In the genomic region with DNA sequence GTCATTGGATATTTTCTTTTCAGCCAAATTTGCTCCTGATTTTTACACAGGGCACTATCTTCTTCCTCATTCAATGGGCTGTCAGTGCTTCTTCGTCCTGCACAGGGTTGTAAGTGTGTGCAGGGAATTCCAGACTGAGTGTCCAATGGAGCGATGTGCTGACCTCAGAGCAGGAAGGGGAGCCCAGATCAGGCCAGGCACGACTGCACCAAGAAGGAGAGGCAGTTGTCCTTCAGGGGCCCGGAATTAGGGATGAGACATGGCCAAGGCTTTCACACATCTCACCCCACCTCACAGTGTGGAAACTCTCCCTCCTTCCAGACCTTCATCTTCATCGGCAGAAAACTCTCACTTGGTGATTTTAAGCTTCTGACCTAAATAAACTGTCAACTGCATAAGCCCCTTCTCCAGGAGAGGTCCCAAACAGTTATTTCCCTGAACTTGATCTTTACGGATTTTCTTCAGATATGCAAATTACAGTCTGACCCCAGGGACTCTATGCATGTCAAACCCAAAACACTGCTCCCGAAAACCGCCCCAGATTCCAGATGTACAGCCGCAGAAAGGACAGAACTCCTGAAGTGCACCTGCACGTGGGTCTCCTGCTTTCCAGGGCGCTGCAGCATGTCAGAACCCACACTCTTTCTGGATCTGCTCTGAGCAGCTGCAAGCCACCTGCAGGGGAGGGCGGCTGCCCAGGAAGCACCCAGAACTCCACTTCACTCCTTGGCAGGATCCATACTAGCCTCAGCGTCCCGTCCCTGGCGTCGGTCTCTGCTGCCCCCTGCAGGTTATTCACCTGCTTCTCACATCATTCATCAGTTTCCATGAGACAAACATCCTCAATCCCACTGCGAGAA, we compare ENCODE assay signal across 1 cellular context.
TF ChIP-seq lines count a peak whose summit lies in the region.

No MANE protein-coding gene starts in this region.

TF ChIP-seq in A549, 52 proteins besides CTCF, POLR2A, EP300 and RAD21 (continued from another document):
- TF ChIP-seq, protein P1, sequence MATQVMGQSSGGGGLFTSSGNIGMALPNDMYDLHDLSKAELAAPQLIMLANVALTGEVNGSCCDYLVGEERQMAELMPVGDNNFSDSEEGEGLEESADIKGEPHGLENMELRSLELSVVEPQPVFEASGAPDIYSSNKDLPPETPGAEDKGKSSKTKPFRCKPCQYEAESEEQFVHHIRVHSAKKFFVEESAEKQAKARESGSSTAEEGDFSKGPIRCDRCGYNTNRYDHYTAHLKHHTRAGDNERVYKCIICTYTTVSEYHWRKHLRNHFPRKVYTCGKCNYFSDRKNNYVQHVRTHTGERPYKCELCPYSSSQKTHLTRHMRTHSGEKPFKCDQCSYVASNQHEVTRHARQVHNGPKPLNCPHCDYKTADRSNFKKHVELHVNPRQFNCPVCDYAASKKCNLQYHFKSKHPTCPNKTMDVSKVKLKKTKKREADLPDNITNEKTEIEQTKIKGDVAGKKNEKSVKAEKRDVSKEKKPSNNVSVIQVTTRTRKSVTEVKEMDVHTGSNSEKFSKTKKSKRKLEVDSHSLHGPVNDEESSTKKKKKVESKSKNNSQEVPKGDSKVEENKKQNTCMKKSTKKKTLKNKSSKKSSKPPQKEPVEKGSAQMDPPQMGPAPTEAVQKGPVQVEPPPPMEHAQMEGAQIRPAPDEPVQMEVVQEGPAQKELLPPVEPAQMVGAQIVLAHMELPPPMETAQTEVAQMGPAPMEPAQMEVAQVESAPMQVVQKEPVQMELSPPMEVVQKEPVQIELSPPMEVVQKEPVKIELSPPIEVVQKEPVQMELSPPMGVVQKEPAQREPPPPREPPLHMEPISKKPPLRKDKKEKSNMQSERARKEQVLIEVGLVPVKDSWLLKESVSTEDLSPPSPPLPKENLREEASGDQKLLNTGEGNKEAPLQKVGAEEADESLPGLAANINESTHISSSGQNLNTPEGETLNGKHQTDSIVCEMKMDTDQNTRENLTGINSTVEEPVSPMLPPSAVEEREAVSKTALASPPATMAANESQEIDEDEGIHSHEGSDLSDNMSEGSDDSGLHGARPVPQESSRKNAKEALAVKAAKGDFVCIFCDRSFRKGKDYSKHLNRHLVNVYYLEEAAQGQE (IDR thresholded peaks at IDR 0.05): no peak
- TF ChIP-seq RARB (CRISPR knock-in tag; IDR thresholded peaks at IDR 0.05) (no peak), CHD4 (IDR thresholded peaks at IDR 0.05; ENCODE audit: borderline replicate concordance) (no peak), FOSB (CRISPR knock-in tag; IDR thresholded peaks at IDR 0.05) (no peak)
- TF ChIP-seq, protein P2, sequence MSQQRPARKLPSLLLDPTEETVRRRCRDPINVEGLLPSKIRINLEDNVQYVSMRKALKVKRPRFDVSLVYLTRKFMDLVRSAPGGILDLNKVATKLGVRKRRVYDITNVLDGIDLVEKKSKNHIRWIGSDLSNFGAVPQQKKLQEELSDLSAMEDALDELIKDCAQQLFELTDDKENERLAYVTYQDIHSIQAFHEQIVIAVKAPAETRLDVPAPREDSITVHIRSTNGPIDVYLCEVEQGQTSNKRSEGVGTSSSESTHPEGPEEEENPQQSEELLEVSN (IDR thresholded peaks at IDR 0.05; ENCODE audit: borderline replicate concordance, low read depth): no peak
